Comparison of ENCODE assay signal across 15 cellular contexts in genomic region chr9:27151693-27152397, GRCh38. TPM values are rescaled to one million over a fixed set of nuclear protein-coding genes. Genes with fewer than 3 reads are reported as not detected.
DNase-seq lines count a peak whose midpoint lies in the region; TF ChIP-seq lines count a peak whose summit lies in the region.
"Had no signal": no experiment of that assay in that cellular context is flagged by ENCODE, and none has a peak within 500 bp of the region (broad histone marks: within the 10 kb centered on the region; RNA-seq: fewer than 3 reads in every experiment).

No MANE protein-coding gene starts in this region.

- H3K18ac ChIP-seq in trophoblast cell (ENCODE audit: low read length), result no peak overlapping the region

- no peaks in the 10 kb centered on the region for H3K79me1 ChIP-seq in trophoblast cell (ENCODE audit: low read length)

- H3K9me3 Mint-ChIP-seq in nephron progenitor cell, result no peaks in the 10 kb centered on the region
- H3K9me3 Mint-ChIP-seq in activated CD4-positive, alpha-beta memory T cell treated with anti-CD3 and anti-CD28 coated beads for 36 hours, result no peaks in the 10 kb centered on the region
- H3K9me3 Mint-ChIP-seq: activated T-cell treated with anti-CD3 and anti-CD28 coated beads, Interleukin-2, amount 50 U/mL, for 24 hours had no signal

- H3K4ac ChIP-seq in trophoblast cell (ENCODE audit: low read depth, low read length), result no peak overlapping the region

- H3K27ac ChIP-seq in RWPE1, result no peak overlapping the region
- no peak overlapping the region for H3K27ac ChIP-seq in trophoblast cell (ENCODE audit: low read depth, low read length)
- H3K27ac ChIP-seq: body of pancreas, VCaP had no signal

- H3K4me1 Mint-ChIP-seq in nephron progenitor cell, result no peaks in the 10 kb centered on the region
- no peaks in the 10 kb centered on the region for H3K4me1 Mint-ChIP-seq in activated CD4-positive, alpha-beta memory T cell treated with anti-CD3 and anti-CD28 coated beads for 36 hours (ENCODE audit: low read depth)

- H2BK12ac ChIP-seq in trophoblast cell (ENCODE audit: low read length), result no peak overlapping the region

- POLR2A ChIA-PET in RWPE1 (lab: Yijun Ruan, JAX; ENCODE audit: low non-redundant PET), result no interaction called here
- POLR2A ChIA-PET in activated CD4-positive, alpha-beta memory T cell treated with anti-CD3 and anti-CD28 coated beads for 36 hours (lab: Charles Lee), result no interaction called here

- no peaks in the 10 kb centered on the region for H3K36me3 ChIP-seq in trophoblast cell (ENCODE audit: control insufficient read depth in 1 of 2, insufficient read depth in 2 of 2, low read length in 2 of 2)

- H3K4me1 ChIP-seq in trophoblast cell (ENCODE audit: control insufficient read depth in 1 of 2, insufficient read depth in 2 of 2, low read length in 2 of 2), result peaks cover 2% of the 10 kb centered on the region in 2 experiments
- H3K4me1 ChIP-seq: body of pancreas had no signal

- no peak overlapping the region for H3K9ac ChIP-seq in trophoblast cell (ENCODE audit: low read length)

- no peak overlapping the region for H2AK5ac ChIP-seq in trophoblast cell (ENCODE audit: low read length)

- no peak overlapping the region for H3K27ac Mint-ChIP-seq in nephron progenitor cell
- no peak overlapping the region for H3K27ac Mint-ChIP-seq in activated CD4-positive, alpha-beta memory T cell treated with anti-CD3 and anti-CD28 coated beads for 36 hours
- H3K27ac Mint-ChIP-seq: activated T-cell treated with anti-CD3 and anti-CD28 coated beads, Interleukin-2, amount 50 U/mL, for 24 hours had no signal

- H4K12ac ChIP-seq in trophoblast cell (ENCODE audit: low read depth, low read length), result no peak overlapping the region

- no peaks in the 10 kb centered on the region for H3K36me3 Mint-ChIP-seq in nephron progenitor cell (ENCODE audit: low read depth)
- H3K36me3 Mint-ChIP-seq in activated CD4-positive, alpha-beta memory T cell treated with anti-CD3 and anti-CD28 coated beads for 36 hours, result no peaks in the 10 kb centered on the region

- no peaks in the 10 kb centered on the region for H3K9me3 ChIP-seq in trophoblast cell (ENCODE audit: insufficient read depth, low read depth, low read length)
- H3K9me3 ChIP-seq: body of pancreas had no signal

- no peak overlapping the region for H3K23ac ChIP-seq in trophoblast cell (ENCODE audit: low read length)

- H3K4me2 ChIP-seq in trophoblast cell (ENCODE audit: low read length), result no peak overlapping the region

- H2AFZ ChIP-seq in trophoblast cell (ENCODE audit: insufficient read depth, low read length, poor library complexity), result no peak overlapping the region

- H3K4me3 ChIP-seq in fibroblast of mammary gland (ENCODE audit: control insufficient read depth, low read depth, low read length) (no peak overlapping the region), trophoblast cell (ENCODE audit: low read depth, low read length) (no peak overlapping the region)
- H3K4me3 ChIP-seq: body of pancreas had no signal

- TF ChIP-seq CTCF in RWPE1 (conservative IDR thresholded peaks at IDR 0.05; ENCODE audit: low read depth), result no peak
- TF ChIP-seq CTCF in fibroblast of mammary gland (conservative IDR thresholded peaks at IDR 0.05; ENCODE audit: control insufficient read depth, insufficient read depth, low read depth, low read length), result no peak
- no peak for TF ChIP-seq CTCF in nephron progenitor cell (IDR thresholded peaks at IDR 0.05)

- H3K27me3 ChIP-seq in trophoblast cell (ENCODE audit: insufficient read depth, low read length), result no peaks in the 10 kb centered on the region
- H3K27me3 ChIP-seq: body of pancreas had no signal

- H2BK120ac ChIP-seq in trophoblast cell (ENCODE audit: insufficient read depth, low read length, poor library complexity), result no peak overlapping the region

- H4K91ac ChIP-seq in trophoblast cell (ENCODE audit: low read depth, low read length), result no peak overlapping the region

- no peaks in the 10 kb centered on the region for H3K79me2 ChIP-seq in trophoblast cell (ENCODE audit: control insufficient read depth, insufficient read depth, low read length, poor library complexity)

- CTCF ChIA-PET in RWPE1 (lab: Yijun Ruan, JAX), result no interaction called here
- CTCF ChIA-PET in activated CD4-positive, alpha-beta memory T cell treated with anti-CD3 and anti-CD28 coated beads for 36 hours (lab: Charles Lee), result interaction anchor here (0.7 kb wide), 1 partner anchor 148 kb away, joined by 3 read pairs; no protein-coding TSS in a partner anchor

- H3K14ac ChIP-seq in trophoblast cell (ENCODE audit: low read length), result no peak overlapping the region

- intact Hi-C loops in activated CD4-positive, alpha-beta memory T cell treated with anti-CD3 and anti-CD28 coated beads for 36 hours (cut with micrococcal nuclease), result no loop called here

- H3K4me3 Mint-ChIP-seq in nephron progenitor cell, result no peak overlapping the region
- no peak overlapping the region for H3K4me3 Mint-ChIP-seq in activated CD4-positive, alpha-beta memory T cell treated with anti-CD3 and anti-CD28 coated beads for 36 hours
- H3K4me3 Mint-ChIP-seq: activated T-cell treated with anti-CD3 and anti-CD28 coated beads, Interleukin-2, amount 50 U/mL, for 24 hours had no signal

- H3K27me3 Mint-ChIP-seq in nephron progenitor cell (ENCODE audit: low read depth, poor library complexity), result no peaks in the 10 kb centered on the region
- peaks cover 4% of the 10 kb centered on the region for H3K27me3 Mint-ChIP-seq in activated CD4-positive, alpha-beta memory T cell treated with anti-CD3 and anti-CD28 coated beads for 36 hours
- H3K27me3 Mint-ChIP-seq: activated T-cell treated with anti-CD3 and anti-CD28 coated beads, Interleukin-2, amount 50 U/mL, for 24 hours had no signal

- H2BK5ac ChIP-seq in trophoblast cell (ENCODE audit: low read depth, low read length, poor library complexity), result no peak overlapping the region

- WGBS in trophoblast cell (ENCODE audit: extremely low coverage, insufficient coverage, insufficient read length), result no CpG with 5 or more reads among the region's 8 CpGs

- DNase-seq in EL (peak; percentile 71), RWPE1 (ENCODE audit: low spot score) (peak; percentile 38), fibroblast of mammary gland (ENCODE audit: low read depth) (peak; percentile 49), trophoblast cell (peak; percentile 47 to 91), T-helper 2 cell (no peak), nephron progenitor cell (no peak)
- DNase-seq in activated CD4-positive, alpha-beta T cell treated with anti-CD3 and anti-CD28 coated beads, Interleukin-2, amount 50 U/mL, for 48 hours, result no peak
- DNase-seq in activated CD4-positive, alpha-beta memory T cell treated with anti-CD3 and anti-CD28 coated beads for 36 hours, result no peak
- DNase-seq: activated T-cell treated with anti-CD3 and anti-CD28 coated beads, Interleukin-2, amount 50 U/mL, for 24 hours; GDM1; NCI-H1048; NCI-H524; stimulated activated naive CD4-positive, alpha-beta T cell had no signal

- no peak overlapping the region for H4K8ac ChIP-seq in trophoblast cell (ENCODE audit: low read depth, low read length)

RNA-seq across cellular contexts. Expression of gene TEK, which starts 42.8 kb away (rescaled TPM):
- 0.79 and 0.83 TPM in 2 replicates for polyA plus RNA-seq in trophoblast cell (2013)
- total RNA-seq in activated CD4-positive, alpha-beta memory T cell treated with anti-CD3 and anti-CD28 coated beads for 36 hours, result not detected

Comparison
In these comparisons a context has a peak if more than half of its experiments do, and no peak if none do; other contexts are left out.
1. DNase-seq: peak in EL (single experiment), RWPE1 (single experiment), fibroblast of mammary gland (single experiment) and trophoblast cell (2 of 2); none in T-helper 2 cell (0 of 5), nephron progenitor cell (single experiment), activated CD4-positive, alpha-beta T cell treated with anti-CD3 and anti-CD28 coated beads, Interleukin-2, amount 50 U/mL, for 48 hours (0 of 2) and activated CD4-positive, alpha-beta memory T cell treated with anti-CD3 and anti-CD28 coated beads for 36 hours (single experiment).